Comparison of ENCODE assay signal across 8 cellular contexts in genomic region chr1:234610582-234611152, GRCh38. TPM values are rescaled to one million over a fixed set of nuclear protein-coding genes. Genes with fewer than 3 reads are reported as not detected.
DNase-seq lines count a peak whose midpoint lies in the region; ATAC-seq and TF ChIP-seq lines count a peak whose summit lies in the region.

No MANE protein-coding gene starts in this region.

- H3K27ac ChIP-seq in C4-2B (peak overlapping the region; percentile 98), left lung (peak overlapping the region; percentile 95 to 98)

- H3K27me3 ChIP-seq in left lung: no peaks in the 10 kb centered on the region

- H3K4me1 ChIP-seq in left lung: peaks cover 12 to 61% of the 10 kb centered on the region in 2 donors

- TF ChIP-seq CTCF in C4-2B (conservative IDR thresholded peaks at IDR 0.05) (no peak; the same call in 1 of the 2 replicates), left lung (IDR thresholded peaks at IDR 0.05) (no peak)

- H3K4me3 ChIP-seq in left lung: peak overlapping the region; percentile 31 to 44

- H3K36me3 ChIP-seq in left lung: peaks cover 0 to 17% of the 10 kb centered on the region in 2 donors

- peak; percentile 71 for DNase-seq in NCI-H748 treated with DMSO at 0.1 percent for 48 hours (lab: John Stamatoyannopoulos, UW)
- DNase-seq in activated CD4-positive, alpha-beta T cell treated with anti-CD3 and anti-CD28 coated beads, Interleukin-2, amount 50 U/mL, for 24 hours (ENCODE audit: low read depth in 1 of 2, low spot score in 1 of 2): peak; percentile 77 to 87
- peak; percentile 52 for DNase-seq in cortex of kidney (lab: John Stamatoyannopoulos, UW)
- DNase-seq in left lung: peak; percentile 97 to 98
- peak; percentile 87 for DNase-seq in stimulated activated CD4-positive, alpha-beta T cell treated with anti-CD3 and anti-CD28 coated beads, Interleukin-2, amount 100 ng/mL, for 4 hours (ENCODE audit: low read depth)

- H3K9me3 ChIP-seq in left lung: no peaks in the 10 kb centered on the region

- intact Hi-C loops in left lung (cut with DNase I): loop anchor here in 1 of 2 donors (5.0 kb wide), 2 partner anchors 112 to 472 kb away; no protein-coding TSS in a partner anchor

- ATAC-seq in GM19372 (IDR thresholded peaks at IDR 0.05; ENCODE audit: low read depth, unreplicated experiment) (peak; percentile 44), HG03520 (IDR thresholded peaks at IDR 0.05; ENCODE audit: unreplicated experiment) (peak; percentile 34), left lung (peak; percentile 66)

RNA-seq across cellular contexts. Expression of gene IRF2BP2, which starts 0.7 kb away (rescaled TPM):
- 100 to 1,000 TPM; 114 to 135 TPM for total RNA-seq in left lung

Comparison
In these comparisons a context has a peak if more than half of its experiments do, and no peak if none do; other contexts are left out.
1. Peak in every context shown above with its lines: DNase-seq, ATAC-seq, H3K4me3 ChIP-seq and H3K27ac ChIP-seq.